ENCODE assay signal across 20 cellular contexts in the genomic region with DNA sequence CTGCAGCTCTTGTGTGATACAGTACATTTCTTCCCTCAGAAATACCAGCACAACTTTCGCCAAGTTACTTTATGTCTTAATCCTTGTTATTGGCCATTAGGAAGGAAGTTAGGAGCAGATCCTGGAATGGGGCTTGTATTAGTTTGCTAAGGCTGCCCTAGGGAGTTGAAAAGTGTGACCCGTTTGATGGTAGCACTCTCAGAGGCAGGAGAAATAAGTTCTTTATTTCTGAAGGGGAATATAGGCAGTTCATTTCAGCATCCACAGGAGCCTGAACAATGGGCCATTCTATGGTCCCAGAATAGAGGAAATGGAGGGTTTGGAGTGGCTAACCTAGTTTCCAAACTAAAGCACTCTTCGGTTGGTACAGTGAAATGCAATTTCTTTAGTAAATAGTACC. TPM values are rescaled to one million over a fixed set of nuclear protein-coding genes. Genes with fewer than 3 reads are reported as not detected.
DNase-seq lines count a peak whose midpoint lies in the region; ATAC-seq and TF ChIP-seq lines count a peak whose summit lies in the region.
"Had no signal": no experiment of that assay in that cellular context is flagged by ENCODE, and none has a peak within 500 bp of the region (broad histone marks: within the 10 kb centered on the region; RNA-seq: fewer than 3 reads in every experiment).

No MANE protein-coding gene starts in this region.

- H3K27me3 Mint-ChIP-seq in neural crest cell (ENCODE audit: low read depth) = no peaks in the 10 kb centered on the region
- H3K27me3 Mint-ChIP-seq: CD4-positive, alpha-beta memory T cell had no signal

- no peaks in the 10 kb centered on the region for H3K9me3 Mint-ChIP-seq in neural crest cell

- peak overlapping the region; percentile 57 for H3K27ac Mint-ChIP-seq in neural crest cell (ENCODE audit: unreplicated experiment)
- H3K27ac Mint-ChIP-seq: CD4-positive, alpha-beta memory T cell had no signal

- H3K27ac ChIP-seq in VCaP = peak overlapping the region; percentile 14; the same call in 1 of the 2 replicates
- H3K27ac ChIP-seq in upper lobe of left lung = no peak overlapping the region
- H3K27ac ChIP-seq: A549; BLaER1 treated with 17β-estradiol and CSF1 and Interleukin-3, amounts not matched to agents 10 nM and 100 nM; GM23248 had no signal

- H3K27me3 ChIP-seq in upper lobe of left lung = no peaks in the 10 kb centered on the region
- H3K27me3 ChIP-seq: BE2C; BLaER1 treated with 17β-estradiol and CSF1 and Interleukin-3, amounts not matched to agents 10 nM and 100 nM had no signal

- no peak overlapping the region for H3K4me3 Mint-ChIP-seq in neural crest cell
- H3K4me3 Mint-ChIP-seq: CD4-positive, alpha-beta memory T cell had no signal

- TF ChIP-seq CTCF in VCaP (conservative IDR thresholded peaks at IDR 0.05) (no peak), neural crest cell (conservative IDR thresholded peaks at IDR 0.05) (no peak), upper lobe of left lung (IDR thresholded peaks at IDR 0.05) (no peak)

- H3K4me3 ChIP-seq in upper lobe of left lung = no peak overlapping the region
- H3K4me3 ChIP-seq: A549; BLaER1 treated with 17β-estradiol and CSF1 and Interleukin-3, amounts not matched to agents 10 nM and 100 nM; GM23248 had no signal

- H3K9me3 ChIP-seq in upper lobe of left lung = no peaks in the 10 kb centered on the region
- H3K9me3 ChIP-seq: A549; BE2C; BLaER1 treated with 17β-estradiol and CSF1 and Interleukin-3, amounts not matched to agents 10 nM and 100 nM; Caco-2 had no signal

- 87% methylated on average over 3 of the region's 3 CpGs for WGBS in upper lobe of left lung, 2 donors

- no peak for ATAC-seq in upper lobe of left lung (ENCODE audit: low FRiP score in 2 of 2)
- no peak for ATAC-seq in HG03442 (IDR thresholded peaks at IDR 0.05; ENCODE audit: unreplicated experiment)
- ATAC-seq: A549 had no signal

- H3K36me3 ChIP-seq in upper lobe of left lung = no peaks in the 10 kb centered on the region
- H3K36me3 ChIP-seq: BE2C; BLaER1 treated with 17β-estradiol and CSF1 and Interleukin-3, amounts not matched to agents 10 nM and 100 nM had no signal

- H3K4me1 ChIP-seq in upper lobe of left lung = peaks cover 0 to 3% (median under 1%) of the 10 kb centered on the region in 4 donors
- H3K4me1 ChIP-seq: A549, BE2C had no signal

- DNase-seq in COLO829 (ENCODE audit: low spot score) = peak; percentile 44
- DNase-seq in neural crest cell (ENCODE audit: low read depth, low spot score) = no peak
- no peak for DNase-seq in upper lobe of left lung
- DNase-seq in cardiac septum (ENCODE audit: low spot score) = no peak
- DNase-seq: 8988T; ACHN; AML-193; BE2C; Caco-2; CD4-positive, alpha-beta memory T cell; DMS153; DND-41; GM23248; H7; HCEC 1CT had no signal

- no peak for TF ChIP-seq EP300 in upper lobe of left lung (IDR thresholded peaks at IDR 0.05)

- no peak for TF ChIP-seq POLR2A in upper lobe of left lung (IDR thresholded peaks at IDR 0.05)

- intact Hi-C loops in cardiac septum (cut with DNase I) = no loop called here

- peaks cover 38% of the 10 kb centered on the region for H3K4me1 Mint-ChIP-seq in neural crest cell

- peaks cover 3% of the 10 kb centered on the region for H3K36me3 Mint-ChIP-seq in neural crest cell (ENCODE audit: low read depth)

RNA-seq across cellular contexts. Expression of gene ABCA10, which starts 11.6 kb away (rescaled TPM):
- 0.64 and 0.82 TPM in 2 replicates for total RNA-seq in neural crest cell
- total RNA-seq in upper lobe of left lung = 10 to 100 TPM in 2 of 6 donors, 1 to 10 TPM in 4; 1.8 to 29.3 (median 5.1) TPM
- 5.6 TPM for total RNA-seq in cardiac septum
- total RNA-seq: Caco-2, H1, H7 had no signal
